9 cellular contexts compared by ENCODE assay signal in genomic region chr15:43006991-43007390, GRCh38.
"Had no signal": no experiment of that assay in that cellular context is flagged by ENCODE, and none has a peak within 500 bp of the region (broad histone marks: within the 10 kb centered on the region; RNA-seq: fewer than 3 reads in every experiment).

No MANE protein-coding gene starts in this region.

- ATAC-seq: HCT116, HepG2 had no signal

- H3K9me3 Mint-ChIP-seq: HFFc6 had no signal

- H3K27ac Mint-ChIP-seq: HFFc6, IgD-negative memory B cell had no signal

- H3K4me1 ChIP-seq: HAP-1 had no signal

- FAIRE-seq: HepG2 had no signal

- H3K27ac ChIP-seq: GM23248, HL-60 had no signal

- H3K27me3 Mint-ChIP-seq: IgD-negative memory B cell had no signal

- H3K4me3 ChIP-seq: GM23248, HAP-1 had no signal

- H3K4me3 Mint-ChIP-seq: HFFc6, IgD-negative memory B cell had no signal

- H3K4me1 Mint-ChIP-seq: IgD-negative memory B cell had no signal

- H3K9ac ChIP-seq: GM23248 had no signal

- H2AFZ ChIP-seq: GM23248 had no signal

- DNase-seq: GM23248, GOT3, H7, HFFc6 had no signal

- H3K9me3 ChIP-seq: HAP-1 had no signal
